In genomic region chr19:18225702-18226468, GRCh38 we compare ENCODE assay signal across 8 cellular contexts. TPM values are rescaled to one million over a fixed set of nuclear protein-coding genes. Genes with fewer than 3 reads are reported as not detected.
DNase-seq lines count a peak whose midpoint lies in the region; ATAC-seq, FAIRE-seq and TF ChIP-seq lines count a peak whose summit lies in the region.

TSS of gene PDE4C (minus strand) at chr19:18226438. CDS start at chr19:18226415, 23 bp downstream.

- intact Hi-C loops in PC-9 (cut with micrococcal nuclease; ENCODE audit: unreplicated experiment): no loop called here
- intact Hi-C loops in gastrocnemius medialis (cut with DNase I; ENCODE audit: low total_unique reads): no loop called here

- TF ChIP-seq CTCF in PC-9 (conservative IDR thresholded peaks at IDR 0.05) (no peak), right atrium auricular region (IDR thresholded peaks at IDR 0.05) (no peak), gastrocnemius medialis (IDR thresholded peaks at IDR 0.05 in 4 of 5, conservative IDR thresholded peaks at IDR 0.05 in 1 of 5) (no peak)

- peak; percentile 68 for FAIRE-seq in GM12892 (lab: Jason Lieb, UNC)

- H3K27me3 ChIP-seq in PC-9 (ENCODE audit: insufficient read depth, low read depth): no peaks in the 10 kb centered on the region
- peaks cover 0 to 12% of the 10 kb centered on the region in 2 donors for H3K27me3 ChIP-seq in right atrium auricular region
- peaks cover 0 to 4% (median 0%) of the 10 kb centered on the region in 3 donors for H3K27me3 ChIP-seq in gastrocnemius medialis

- H3K4me1 ChIP-seq in PC-9 (replicated peaks; ENCODE audit: insufficient read depth): peaks cover 3% of the 10 kb centered on the region; the same call in 1 of the 2 replicates
- peaks cover 0 to 42% of the 10 kb centered on the region in 2 donors for H3K4me1 ChIP-seq in right atrium auricular region
- peaks cover 17 to 24% of the 10 kb centered on the region in 2 donors for H3K4me1 ChIP-seq in gastrocnemius medialis

- no peak within 1 kb of the TSS for H2AFZ ChIP-seq in PC-9

- BruUV-seq in PC-9 (replicated peaks; lab: Mats Ljungman, UMichigan): no TSS peak

- CTCF ChIA-PET in PC-9 (lab: Charles Lee): no interaction called here

- POLR2A ChIA-PET in PC-9 (lab: Charles Lee; ENCODE audit: unreplicated experiment): no interaction called here

- ATAC-seq in gastrocnemius medialis (peak in 1 of 2 donors; percentile 16), HG03097 (IDR thresholded peaks at IDR 0.05; ENCODE audit: low FRiP score, unreplicated experiment) (no peak)

- H3K9me3 ChIP-seq in PC-9 (ENCODE audit: insufficient read depth, low read depth): no peaks in the 10 kb centered on the region
- no peaks in the 10 kb centered on the region for H3K9me3 ChIP-seq in right atrium auricular region
- H3K9me3 ChIP-seq in gastrocnemius medialis: no peaks in the 10 kb centered on the region

- H3F3A ChIP-seq in PC-9 (ENCODE audit: insufficient read depth, low read depth): peaks cover 32% of the 10 kb centered on the region

- TF ChIP-seq POLR2A in GM12892 (IDR thresholded peaks at IDR 0.05; ENCODE audit: low read depth, low read length): no peak
- TF ChIP-seq POLR2A in gastrocnemius medialis (IDR thresholded peaks at IDR 0.05): no peak

- H3K9me2 ChIP-seq in PC-9 (ENCODE audit: insufficient read depth): no peaks in the 10 kb centered on the region

- in situ Hi-C loops in gastrocnemius medialis (cut with MboI; ENCODE audit: low sequenced_read_pairs in 4 of 4): no loop called here

- H3K4me2 ChIP-seq in PC-9: peak within 1 kb of the TSS; percentile 83; the same call in 1 of the 2 replicates

- no peaks in the 10 kb centered on the region for H3K79me2 ChIP-seq in PC-9 (ENCODE audit: low read depth)

- no peaks in the 10 kb centered on the region for H3K36me3 ChIP-seq in PC-9 (ENCODE audit: low read depth)
- H3K36me3 ChIP-seq in right atrium auricular region: no peaks in the 10 kb centered on the region
- H3K36me3 ChIP-seq in gastrocnemius medialis: no peaks in the 10 kb centered on the region

- no peak within 1 kb of the TSS for H3K4me3 ChIP-seq in PC-9
- peak within 1 kb of the TSS in 1 of 2 donors; percentile 51 for H3K4me3 ChIP-seq in right atrium auricular region
- H3K4me3 ChIP-seq in gastrocnemius medialis: peak within 1 kb of the TSS in 3 of 4 donors; percentile 32 to 63 (median 62)

- peaks cover under 1% of the 10 kb centered on the region; the same call in 1 of the 2 replicates for H4K20me1 ChIP-seq in PC-9 (ENCODE audit: insufficient read depth)

- DNase-seq in GM12892 (ENCODE audit: insufficient read length) (no peak), PC-9 (no peak), right atrium auricular region (ENCODE audit: low spot score) (no peak), gastrocnemius medialis (no peak), COLO829 (ENCODE audit: low spot score) (no peak), AG08395 (ENCODE audit: low spot score) (no peak), 8988T (no peak)

- H3K27ac ChIP-seq in PC-9: no peak within 1 kb of the TSS
- peak within 1 kb of the TSS; percentile 45 to 54 for H3K27ac ChIP-seq in right atrium auricular region
- peak within 1 kb of the TSS; percentile 72 to 82 (median 76) for H3K27ac ChIP-seq in gastrocnemius medialis

RNA-seq across cellular contexts. Expression of gene PDE4C, which starts in this region (rescaled TPM):
- polyA plus RNA-seq in GM12892 (2012; ENCODE audit: missing spikeins): 2.2 TPM
- total RNA-seq in PC-9 (2021) (2.2 and 3.8 TPM in 2 replicates), right atrium auricular region (1 to 10 TPM in 1 of 2 donors, not detected in 1; 1.4 TPM), gastrocnemius medialis (1 to 10 TPM in 1 of 4 donors, under 1 TPM in 2, not detected in 1; 0.65 to 2.6 (median 0.76) TPM)
